1 cellular context compared by ENCODE assay signal in the genomic region with DNA sequence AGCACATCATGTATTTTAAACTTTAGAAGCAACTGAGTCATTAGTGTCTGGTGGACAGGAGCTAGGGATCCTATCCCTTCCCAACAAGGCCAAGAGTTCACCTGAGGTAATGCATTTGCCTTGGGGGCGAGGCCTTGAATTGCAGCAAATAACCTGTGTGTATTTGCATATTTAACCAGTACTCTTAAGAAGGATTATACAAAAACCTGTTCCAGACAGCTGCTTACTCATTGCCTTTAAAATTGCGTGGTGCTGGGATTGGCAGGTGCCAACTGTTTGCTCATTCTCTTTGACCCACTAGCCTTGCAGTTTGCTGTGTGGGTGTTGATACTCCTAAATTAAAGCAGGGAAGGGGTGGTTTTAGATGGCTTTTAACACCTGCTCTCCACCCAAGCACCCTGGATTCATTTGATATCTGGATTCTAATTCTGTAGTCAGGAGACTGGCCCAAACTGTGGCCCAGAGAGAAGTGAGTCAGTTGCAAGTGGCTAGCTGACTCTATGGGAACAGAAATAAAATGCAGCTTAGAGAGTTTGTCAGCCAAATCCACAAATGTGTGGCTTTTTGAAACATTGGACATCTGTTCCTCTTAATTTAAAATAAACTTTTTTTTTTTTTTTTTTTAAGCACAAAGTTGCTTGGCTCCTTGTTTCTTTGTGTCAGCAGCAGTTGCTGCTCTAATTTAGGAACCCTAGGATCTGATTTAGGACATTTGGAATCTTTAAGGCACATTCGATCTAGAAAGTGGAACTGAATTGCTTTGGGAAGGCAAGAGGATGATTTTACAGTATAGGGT.
A peak's percentile ranks its signal among the peaks of the same experiment; 100 is the strongest.
TF ChIP-seq lines count a peak whose summit lies in the region.

No MANE protein-coding gene starts in this region.

TF ChIP-seq in HepG2, 621 proteins besides CTCF, POLR2A, EP300 and RAD21 (continued from another document and continues in another):
- TF ChIP-seq, protein P1, sequence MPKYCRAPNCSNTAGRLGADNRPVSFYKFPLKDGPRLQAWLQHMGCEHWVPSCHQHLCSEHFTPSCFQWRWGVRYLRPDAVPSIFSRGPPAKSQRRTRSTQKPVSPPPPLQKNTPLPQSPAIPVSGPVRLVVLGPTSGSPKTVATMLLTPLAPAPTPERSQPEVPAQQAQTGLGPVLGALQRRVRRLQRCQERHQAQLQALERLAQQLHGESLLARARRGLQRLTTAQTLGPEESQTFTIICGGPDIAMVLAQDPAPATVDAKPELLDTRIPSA (CRISPR knock-in tag; IDR thresholded peaks at IDR 0.05; ENCODE audit: borderline replicate concordance): no peak
- no peak for TF ChIP-seq MATR3 (CRISPR knock-in tag; IDR thresholded peaks at IDR 0.05)
- TF ChIP-seq GMEB2 (CRISPR knock-in tag; IDR thresholded peaks at IDR 0.05; ENCODE audit: low read depth): peak; percentile 29; the same call in 1 of the 2 replicates
- no peak for TF ChIP-seq ZNF431 (CRISPR knock-in tag; IDR thresholded peaks at IDR 0.05; ENCODE audit: borderline replicate concordance, low read depth)
- no peak for TF ChIP-seq ZNF773 (CRISPR knock-in tag; IDR thresholded peaks at IDR 0.05; ENCODE audit: borderline replicate concordance)
- peak; percentile 75; the same call in 1 of the 2 replicates for TF ChIP-seq TSC22D2 (CRISPR knock-in tag; IDR thresholded peaks at IDR 0.05; ENCODE audit: borderline replicate concordance)
- TF ChIP-seq ZNF512B (CRISPR knock-in tag; IDR thresholded peaks at IDR 0.05; ENCODE audit: borderline replicate concordance): no peak
- no peak for TF ChIP-seq RBM39 (IDR thresholded peaks at IDR 0.05; ENCODE audit: low read depth, low read length, poor library complexity, severe bottlenecking)
- TF ChIP-seq PHF20 (CRISPR knock-in tag; IDR thresholded peaks at IDR 0.05): no peak
- no peak; the same call in 1 of the 2 replicates for TF ChIP-seq IRF2 (CRISPR knock-in tag; IDR thresholded peaks at IDR 0.05)
- TF ChIP-seq, protein P2, sequence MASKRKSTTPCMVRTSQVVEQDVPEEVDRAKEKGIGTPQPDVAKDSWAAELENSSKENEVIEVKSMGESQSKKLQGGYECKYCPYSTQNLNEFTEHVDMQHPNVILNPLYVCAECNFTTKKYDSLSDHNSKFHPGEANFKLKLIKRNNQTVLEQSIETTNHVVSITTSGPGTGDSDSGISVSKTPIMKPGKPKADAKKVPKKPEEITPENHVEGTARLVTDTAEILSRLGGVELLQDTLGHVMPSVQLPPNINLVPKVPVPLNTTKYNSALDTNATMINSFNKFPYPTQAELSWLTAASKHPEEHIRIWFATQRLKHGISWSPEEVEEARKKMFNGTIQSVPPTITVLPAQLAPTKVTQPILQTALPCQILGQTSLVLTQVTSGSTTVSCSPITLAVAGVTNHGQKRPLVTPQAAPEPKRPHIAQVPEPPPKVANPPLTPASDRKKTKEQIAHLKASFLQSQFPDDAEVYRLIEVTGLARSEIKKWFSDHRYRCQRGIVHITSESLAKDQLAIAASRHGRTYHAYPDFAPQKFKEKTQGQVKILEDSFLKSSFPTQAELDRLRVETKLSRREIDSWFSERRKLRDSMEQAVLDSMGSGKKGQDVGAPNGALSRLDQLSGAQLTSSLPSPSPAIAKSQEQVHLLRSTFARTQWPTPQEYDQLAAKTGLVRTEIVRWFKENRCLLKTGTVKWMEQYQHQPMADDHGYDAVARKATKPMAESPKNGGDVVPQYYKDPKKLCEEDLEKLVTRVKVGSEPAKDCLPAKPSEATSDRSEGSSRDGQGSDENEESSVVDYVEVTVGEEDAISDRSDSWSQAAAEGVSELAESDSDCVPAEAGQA (IDR thresholded peaks at IDR 0.05; ENCODE audit: low read depth): no peak
- TF ChIP-seq, protein P2 (CRISPR knock-in tag; IDR thresholded peaks at IDR 0.05; ENCODE audit: borderline replicate concordance): no peak
- no peak for TF ChIP-seq POLR2AphosphoS5 (IDR thresholded peaks at IDR 0.05; ENCODE audit: low read depth, low read length)
- TF ChIP-seq CEBPG (CRISPR knock-in tag; IDR thresholded peaks at IDR 0.05): peak; percentile 69
- no peak for TF ChIP-seq PRDM10 (CRISPR knock-in tag; IDR thresholded peaks at IDR 0.05; ENCODE audit: low read depth)
- TF ChIP-seq PHF8 (CRISPR knock-in tag; IDR thresholded peaks at IDR 0.05): peak; percentile 9; the same call in 1 of the 2 replicates
- no peak for TF ChIP-seq ZNF282 (IDR thresholded peaks at IDR 0.05; ENCODE audit: partially characterized antibody)
- TF ChIP-seq ZNF563 (CRISPR knock-in tag; IDR thresholded peaks at IDR 0.05): no peak
- no peak for TF ChIP-seq GZF1 (CRISPR knock-in tag; IDR thresholded peaks at IDR 0.05)
- no peak; the same call in 1 of the 2 replicates for TF ChIP-seq NFYB (CRISPR knock-in tag; IDR thresholded peaks at IDR 0.05)
- no peak for TF ChIP-seq TEAD2 (CRISPR knock-in tag; IDR thresholded peaks at IDR 0.05)
- TF ChIP-seq ZNF326 (CRISPR knock-in tag; IDR thresholded peaks at IDR 0.05; ENCODE audit: borderline replicate concordance): no peak
- TF ChIP-seq POLR2G (IDR thresholded peaks at IDR 0.05; ENCODE audit: low read depth, low read length): peak; percentile 83
- TF ChIP-seq ZNF224 (CRISPR knock-in tag; IDR thresholded peaks at IDR 0.05): no peak
- no peak for TF ChIP-seq CENPX (CRISPR knock-in tag; IDR thresholded peaks at IDR 0.05)
- no peak for TF ChIP-seq XBP1 (CRISPR knock-in tag; IDR thresholded peaks at IDR 0.05)
- no peak for TF ChIP-seq TOE1 (CRISPR knock-in tag; IDR thresholded peaks at IDR 0.05)
- no peak for TF ChIP-seq ZNF737 (CRISPR knock-in tag; IDR thresholded peaks at IDR 0.05; ENCODE audit: borderline replicate concordance)
- no peak for TF ChIP-seq CHCHD3 (CRISPR knock-in tag; IDR thresholded peaks at IDR 0.05)
- TF ChIP-seq ZNF607 (CRISPR knock-in tag; IDR thresholded peaks at IDR 0.05; ENCODE audit: borderline replicate concordance): no peak
- no peak for TF ChIP-seq ZBTB49 (CRISPR knock-in tag; IDR thresholded peaks at IDR 0.05; ENCODE audit: borderline replicate concordance)
- TF ChIP-seq WIZ (CRISPR knock-in tag; IDR thresholded peaks at IDR 0.05): no peak
- no peak for TF ChIP-seq HNRNPH1 (optimal IDR thresholded peaks at IDR 0.05; ENCODE audit: low read depth, low read length)
- TF ChIP-seq ZNF451 (CRISPR knock-in tag; IDR thresholded peaks at IDR 0.05): no peak
- no peak for TF ChIP-seq ZFAT (CRISPR knock-in tag; conservative IDR thresholded peaks at IDR 0.05)
- TF ChIP-seq ZFX (CRISPR knock-in tag; IDR thresholded peaks at IDR 0.05; ENCODE audit: low read depth): 0 out of 2 replicates have a peak, but pooled peaks have one; percentile 5
- TF ChIP-seq ETV6 (CRISPR knock-in tag; conservative IDR thresholded peaks at IDR 0.05): peak; percentile 43; the same call in 1 of the 2 replicates
- TF ChIP-seq ZNF570 (CRISPR knock-in tag; IDR thresholded peaks at IDR 0.05; ENCODE audit: borderline replicate concordance): no peak
- TF ChIP-seq FIP1L1 (IDR thresholded peaks at IDR 0.05; ENCODE audit: borderline replicate concordance, insufficient read depth, low read depth, low read length): no peak
- no peak for TF ChIP-seq MLX (CRISPR knock-in tag; IDR thresholded peaks at IDR 0.05)
- peak; percentile 56; the same call in 1 of the 2 replicates for TF ChIP-seq NCOR1 (IDR thresholded peaks at IDR 0.05; ENCODE audit: borderline replicate concordance, low read length)
- TF ChIP-seq ZNF343 (CRISPR knock-in tag; IDR thresholded peaks at IDR 0.05): no peak
- TF ChIP-seq JARID2 (CRISPR knock-in tag; IDR thresholded peaks at IDR 0.05; ENCODE audit: insufficient replicate concordance): no peak
- TF ChIP-seq ZNF547 (CRISPR knock-in tag; IDR thresholded peaks at IDR 0.05): no peak
- no peak for TF ChIP-seq RARG (CRISPR knock-in tag; IDR thresholded peaks at IDR 0.05; ENCODE audit: low read depth)
